ENCODE assay signal across 12 cellular contexts in genomic region chr2:43186679-43187374, GRCh38. TPM values are rescaled to one million over a fixed set of nuclear protein-coding genes. Genes with fewer than 3 reads are reported as not detected.
A peak's percentile ranks its signal among the peaks of the same experiment; 100 is the strongest.
DNase-seq lines count a peak whose midpoint lies in the region; ATAC-seq and TF ChIP-seq lines count a peak whose summit lies in the region.
"Had no signal": no experiment of that assay in that cellular context is flagged by ENCODE, and none has a peak within 500 bp of the region (broad histone marks: within the 10 kb centered on the region; RNA-seq: fewer than 3 reads in every experiment).

No MANE protein-coding gene starts in this region.

- H3K27me3 Mint-ChIP-seq in activated naive CD8-positive, alpha-beta T cell treated with anti-CD3 and anti-CD28 coated beads, Interleukin-2, amount 10 ng/mL, durations not matched to agents 7 days and 5 days, result no peaks in the 10 kb centered on the region
- H3K27me3 Mint-ChIP-seq in activated naive CD8-positive, alpha-beta T cell treated with anti-CD3 and anti-CD28 coated beads for 36 hours, result no peaks in the 10 kb centered on the region
- no peaks in the 10 kb centered on the region for H3K27me3 Mint-ChIP-seq in naive thymus-derived CD8-positive, alpha-beta T cell
- H3K27me3 Mint-ChIP-seq: memory B cell had no signal

- H3K4me3 ChIP-seq in cardiac muscle cell (no peak overlapping the region), coronary artery (no peak overlapping the region)
- H3K4me3 ChIP-seq: gastrocnemius medialis had no signal

- H3K36me3 ChIP-seq in cardiac muscle cell, result no peaks in the 10 kb centered on the region
- H3K36me3 ChIP-seq: gastrocnemius medialis had no signal

- peaks cover 27% of the 10 kb centered on the region for H3K4me1 Mint-ChIP-seq in activated naive CD8-positive, alpha-beta T cell treated with anti-CD3 and anti-CD28 coated beads, Interleukin-2, amount 10 ng/mL, durations not matched to agents 7 days and 5 days
- peaks cover 42% of the 10 kb centered on the region for H3K4me1 Mint-ChIP-seq in activated naive CD8-positive, alpha-beta T cell treated with anti-CD3 and anti-CD28 coated beads for 36 hours
- H3K4me1 Mint-ChIP-seq in naive thymus-derived CD8-positive, alpha-beta T cell, result peaks cover 31 to 65% (median 60%) of the 10 kb centered on the region in 4 donors

- H3K27ac Mint-ChIP-seq in activated naive CD8-positive, alpha-beta T cell treated with anti-CD3 and anti-CD28 coated beads, Interleukin-2, amount 10 ng/mL, durations not matched to agents 7 days and 5 days, result peak overlapping the region; percentile 28
- H3K27ac Mint-ChIP-seq in activated naive CD8-positive, alpha-beta T cell treated with anti-CD3 and anti-CD28 coated beads for 36 hours, result no peak overlapping the region
- H3K27ac Mint-ChIP-seq in naive thymus-derived CD8-positive, alpha-beta T cell, result peak overlapping the region in 9 of 10 donors; percentile 44 to 80 (median 72)

- H3K9me3 Mint-ChIP-seq in activated naive CD8-positive, alpha-beta T cell treated with anti-CD3 and anti-CD28 coated beads, Interleukin-2, amount 10 ng/mL, durations not matched to agents 7 days and 5 days, result no peaks in the 10 kb centered on the region
- no peaks in the 10 kb centered on the region for H3K9me3 Mint-ChIP-seq in activated naive CD8-positive, alpha-beta T cell treated with anti-CD3 and anti-CD28 coated beads for 36 hours
- no peaks in the 10 kb centered on the region for H3K9me3 Mint-ChIP-seq in naive thymus-derived CD8-positive, alpha-beta T cell
- H3K9me3 Mint-ChIP-seq: memory B cell had no signal

- H3K4me1 ChIP-seq in cardiac muscle cell (ENCODE audit: low read depth), result peaks cover 11% of the 10 kb centered on the region
- H3K4me1 ChIP-seq: gastrocnemius medialis had no signal

- TF ChIP-seq CTCF in cardiac muscle cell (IDR thresholded peaks at IDR 0.05; ENCODE audit: low read depth, low read length) (no peak), coronary artery (IDR thresholded peaks at IDR 0.05) (no peak)

- POLR2A ChIA-PET in activated naive CD8-positive, alpha-beta T cell treated with anti-CD3 and anti-CD28 coated beads, Interleukin-2, amount 10 ng/mL, durations not matched to agents 7 days and 5 days (lab: Charles Lee), result interaction anchor here (0.6 to 4.3 kb wide), 5 partner anchors 8 to 40 kb away, joined by 3 to 33 read pairs (median 7); no protein-coding TSS in a partner anchor
- POLR2A ChIA-PET in naive thymus-derived CD8-positive, alpha-beta T cell (lab: Charles Lee), result interaction anchor here (0.6 to 25.6 kb wide), 5 partner anchors 8 to 74 kb away, joined by 4 to 883 read pairs (median 559); partner anchors contain the start of gene ZFP36L2

- no peak for DNase-seq in activated naive CD8-positive, alpha-beta T cell treated with anti-CD3 and anti-CD28 coated beads, Interleukin-2, amount 10 ng/mL, durations not matched to agents 7 days and 5 days
- no peak for DNase-seq in activated naive CD8-positive, alpha-beta T cell treated with anti-CD3 and anti-CD28 coated beads for 36 hours
- DNase-seq in cardiac muscle cell (ENCODE audit: low read depth in 1 of 2, low spot score in 1 of 2) (no peak), coronary artery (ENCODE audit: low spot score) (no peak), H4 (ENCODE audit: low spot score) (no peak)
- no peak for DNase-seq in naive thymus-derived CD8-positive, alpha-beta T cell
- DNase-seq in activated CD4-positive, alpha-beta T cell treated with anti-CD3 and anti-CD28 coated beads, Interleukin-2, amount 50 U/mL, for 1 hour, result no peak
- DNase-seq: gastrocnemius medialis, KBM-7, NCI-H2171 had no signal

- H3K27ac ChIP-seq in cardiac muscle cell (peak overlapping the region; percentile 1), coronary artery (peak overlapping the region in 1 of 2 donors; percentile 56)

- no peaks in the 10 kb centered on the region for H3K27me3 ChIP-seq in cardiac muscle cell
- H3K27me3 ChIP-seq: gastrocnemius medialis had no signal

- no peaks in the 10 kb centered on the region for H3K9me3 ChIP-seq in cardiac muscle cell (ENCODE audit: low read depth)
- H3K9me3 ChIP-seq: gastrocnemius medialis had no signal

- ATAC-seq in activated naive CD8-positive, alpha-beta T cell treated with anti-CD3 and anti-CD28 coated beads, Interleukin-2, amount 10 ng/mL, durations not matched to agents 7 days and 5 days (ENCODE audit: low read depth), result no peak
- no peak for ATAC-seq in naive thymus-derived CD8-positive, alpha-beta T cell
- no peak for ATAC-seq in GM19023 (IDR thresholded peaks at IDR 0.05; ENCODE audit: unreplicated experiment)

- H3K36me3 Mint-ChIP-seq in activated naive CD8-positive, alpha-beta T cell treated with anti-CD3 and anti-CD28 coated beads, Interleukin-2, amount 10 ng/mL, durations not matched to agents 7 days and 5 days, result peaks cover 2% of the 10 kb centered on the region
- H3K36me3 Mint-ChIP-seq in activated naive CD8-positive, alpha-beta T cell treated with anti-CD3 and anti-CD28 coated beads for 36 hours, result no peaks in the 10 kb centered on the region
- no peaks in the 10 kb centered on the region for H3K36me3 Mint-ChIP-seq in naive thymus-derived CD8-positive, alpha-beta T cell
- H3K36me3 Mint-ChIP-seq: memory B cell had no signal

- H3K4me3 Mint-ChIP-seq in activated naive CD8-positive, alpha-beta T cell treated with anti-CD3 and anti-CD28 coated beads, Interleukin-2, amount 10 ng/mL, durations not matched to agents 7 days and 5 days, result no peak overlapping the region
- H3K4me3 Mint-ChIP-seq in activated naive CD8-positive, alpha-beta T cell treated with anti-CD3 and anti-CD28 coated beads for 36 hours, result no peak overlapping the region
- H3K4me3 Mint-ChIP-seq in naive thymus-derived CD8-positive, alpha-beta T cell, result peak overlapping the region in 2 of 10 donors; percentile 5 to 37
- H3K4me3 Mint-ChIP-seq: memory B cell had no signal

RNA-seq across cellular contexts. Expression of gene ZFP36L2, which starts 39.6 kb away (rescaled TPM):
- 100 to 1,000 TPM; 207 to 218 TPM for total RNA-seq in activated naive CD8-positive, alpha-beta T cell treated with anti-CD3 and anti-CD28 coated beads, Interleukin-2, amount 10 ng/mL, durations not matched to agents 7 days and 5 days
- total RNA-seq in activated naive CD8-positive, alpha-beta T cell treated with anti-CD3 and anti-CD28 coated beads for 36 hours, result 10 to 100 TPM; 58.2 to 58.4 TPM
- total RNA-seq in cardiac muscle cell, result 20.3 and 27.6 TPM in 2 replicates
- 73.9 and 88.4 TPM in 2 replicates for polyA plus RNA-seq in cardiac muscle cell
- 100 to 1,000 TPM; 264 to 274 TPM for total RNA-seq in naive thymus-derived CD8-positive, alpha-beta T cell
- polyA plus RNA-seq in naive thymus-derived CD8-positive, alpha-beta T cell, result 100 to 1,000 TPM; 222 to 420 (median 390) TPM
- 1.2 and 2.1 TPM in 2 replicates for total RNA-seq in H4 (2014; rRNA removed; shearing (Covaris generic))
